Comparison of ENCODE assay signal across 8 cellular contexts in genomic region chr11:62805044-62805892, GRCh38. TPM values are rescaled to one million over a fixed set of nuclear protein-coding genes. Genes with fewer than 3 reads are reported as not detected.
DNase-seq lines count a peak whose midpoint lies in the region; ATAC-seq and TF ChIP-seq lines count a peak whose summit lies in the region.

TSS of gene NXF1 (minus strand) at chr11:62805440. CDS start at chr11:62805356, 84 bp downstream.

- H3K27ac Mint-ChIP-seq in activated naive CD4-positive, alpha-beta T cell treated with anti-CD3 and anti-CD28 coated beads, Interleukin-2, amount 10 ng/mL, durations not matched to agents 7 days and 5 days: peak within 1 kb of the TSS; percentile 97

- no peaks in the 10 kb centered on the region for H3K9me3 ChIP-seq in SK-N-MC (ENCODE audit: low read depth, low read length)

- H3K36me3 Mint-ChIP-seq in activated naive CD4-positive, alpha-beta T cell treated with anti-CD3 and anti-CD28 coated beads, Interleukin-2, amount 10 ng/mL, durations not matched to agents 7 days and 5 days: peaks cover 38% of the 10 kb centered on the region

- CTCF ChIA-PET in activated naive CD4-positive, alpha-beta T cell treated with anti-CD3 and anti-CD28 coated beads, Interleukin-2, amount 10 ng/mL, durations not matched to agents 7 days and 5 days (lab: Charles Lee): interaction anchor here (1.1 to 3.9 kb wide), 5 partner anchors 12 to 58 kb away, joined by 3 to 15 read pairs (median 4); partner anchors contain the start of gene TMEM179B

- peaks cover 4% of the 10 kb centered on the region for H3K27me3 Mint-ChIP-seq in activated naive CD4-positive, alpha-beta T cell treated with anti-CD3 and anti-CD28 coated beads, Interleukin-2, amount 10 ng/mL, durations not matched to agents 7 days and 5 days

- TF ChIP-seq CTCF in GM10266 (IDR thresholded peaks at IDR 0.05; ENCODE audit: control insufficient read depth, insufficient read depth, low read depth, missing control alignments) (peak; percentile 10), omental fat pad (IDR thresholded peaks at IDR 0.05) (no peak)

- H3K4me3 ChIP-seq in SK-N-MC: peak within 1 kb of the TSS; percentile 86

- H3K4me3 Mint-ChIP-seq in activated naive CD4-positive, alpha-beta T cell treated with anti-CD3 and anti-CD28 coated beads, Interleukin-2, amount 10 ng/mL, durations not matched to agents 7 days and 5 days: peak within 1 kb of the TSS; percentile 97

- DNase-seq in GM10266 (ENCODE audit: extremely low spot score) (peak; percentile 99), NCI-H1048 (lab: John Stamatoyannopoulos, UW) (peak; percentile 87), SK-N-MC (ENCODE audit: low read depth, low spot score) (peak; percentile 60), globus pallidus (ENCODE audit: low spot score) (peak; percentile 93), omental fat pad (ENCODE audit: low spot score) (peak; percentile 93)
- DNase-seq in activated naive CD4-positive, alpha-beta T cell treated with anti-CD3 and anti-CD28 coated beads, Interleukin-2, amount 10 ng/mL, durations not matched to agents 7 days and 5 days: peak; percentile 94

- ATAC-seq in HG02571 (IDR thresholded peaks at IDR 0.05; ENCODE audit: unreplicated experiment) (peak; percentile 76), omental fat pad (ENCODE audit: low FRiP score) (peak; percentile 92)

- no peaks in the 10 kb centered on the region for H3K9me3 Mint-ChIP-seq in activated naive CD4-positive, alpha-beta T cell treated with anti-CD3 and anti-CD28 coated beads, Interleukin-2, amount 10 ng/mL, durations not matched to agents 7 days and 5 days

- H3K4me1 Mint-ChIP-seq in activated naive CD4-positive, alpha-beta T cell treated with anti-CD3 and anti-CD28 coated beads, Interleukin-2, amount 10 ng/mL, durations not matched to agents 7 days and 5 days: peaks cover 34% of the 10 kb centered on the region

- H3K36me3 ChIP-seq in SK-N-MC (ENCODE audit: insufficient read depth, low read length): peaks cover 28% of the 10 kb centered on the region

- H3K9ac ChIP-seq in SK-N-MC (ENCODE audit: insufficient read length): peak within 1 kb of the TSS; percentile 99

- H3K27ac ChIP-seq in SK-N-MC (peak within 1 kb of the TSS; percentile 55), temporal lobe (ENCODE audit: low read depth, low read length) (peak within 1 kb of the TSS; percentile 91)

RNA-seq across cellular contexts. Expression of gene NXF1, which starts in this region (rescaled TPM):
- total RNA-seq in omental fat pad (100 to 1,000 TPM in 1 of 4 donors, 10 to 100 TPM in 3; 51.9 to 101 (median 78.3) TPM), temporal lobe (17.5 TPM)

Comparison
In these comparisons a context has a peak if more than half of its experiments do, and no peak if none do; other contexts are left out.
1. Peak in every context shown above with its lines: DNase-seq, ATAC-seq, H3K4me3 ChIP-seq and H3K27ac ChIP-seq.